ENCODE assay signal across 20 cellular contexts in genomic region chr6:134642819-134643218, GRCh38.
"Had no signal": no experiment of that assay in that cellular context is flagged by ENCODE, and none has a peak within 500 bp of the region (broad histone marks: within the 10 kb centered on the region; RNA-seq: fewer than 3 reads in every experiment).

No MANE protein-coding gene starts in this region.

- H3K27ac Mint-ChIP-seq: effector memory CD8-positive, alpha-beta T cell; memory B cell; natural killer cell treated with Interleukin-12 subunit alpha and Interleukin-12 subunit beta and Interleukin-15 and Interleukin-18, amount 100 ng/mL, for 72 hours; stimulated activated naive B cell treated with anti-CD40 and anti-IgM and Interleukin-4, amounts not matched to agents 10 μg/mL and 1 μg/mL and 100 μg/mL, for 72 hours; type B pancreatic cell had no signal

- H3K27me3 Mint-ChIP-seq: memory B cell; stimulated activated naive CD8-positive, alpha-beta T cell treated with anti-CD3 and anti-CD28 coated beads, Interleukin-15, amount 100 ng/mL, for 72 hours had no signal

- H3K27me3 ChIP-seq: esophagus squamous epithelium, right lobe of liver had no signal

- DNase-seq: effector memory CD8-positive, alpha-beta T cell; esophagus squamous epithelium; foreskin melanocyte; head of caudate nucleus; hippocampal formation; lower lobe of right lung; midbrain; occipital lobe; psoas muscle; retina; right lobe of liver; stimulated activated CD4-positive, alpha-beta T cell treated with anti-CD3 and anti-CD28 coated beads, Interleukin-2, amount 100 ng/mL, for 24 hours; stimulated activated CD4-positive, alpha-beta T cell treated with anti-CD3 and anti-CD28 coated beads, Interleukin-4, amount 100 ng/mL, for 4 hours; stimulated activated naive B cell treated with anti-CD40 and anti-IgM and Interleukin-4, amounts not matched to agents 10 μg/mL and 1 μg/mL and 100 μg/mL, for 72 hours; stimulated activated naive CD8-positive, alpha-beta T cell treated with anti-CD3 and anti-CD28 coated beads, Interleukin-15, amount 100 ng/mL, for 72 hours; substantia nigra had no signal

- H3K36me3 Mint-ChIP-seq: memory B cell; natural killer cell treated with Interleukin-12 subunit alpha and Interleukin-12 subunit beta and Interleukin-15 and Interleukin-18, amount 100 ng/mL, for 72 hours; stimulated activated naive B cell treated with anti-CD40 and anti-IgM and Interleukin-4, amounts not matched to agents 10 μg/mL and 1 μg/mL and 100 μg/mL, for 72 hours had no signal

- H3K27ac ChIP-seq: lower lobe of right lung, psoas muscle had no signal

- H3K4me3 Mint-ChIP-seq: effector memory CD8-positive, alpha-beta T cell; memory B cell; natural killer cell treated with Interleukin-12 subunit alpha and Interleukin-12 subunit beta and Interleukin-15 and Interleukin-18, amount 100 ng/mL, for 72 hours; stimulated activated naive B cell treated with anti-CD40 and anti-IgM and Interleukin-4, amounts not matched to agents 10 μg/mL and 1 μg/mL and 100 μg/mL, for 72 hours; stimulated activated naive CD8-positive, alpha-beta T cell treated with anti-CD3 and anti-CD28 coated beads, Interleukin-15, amount 100 ng/mL, for 72 hours; type B pancreatic cell had no signal

- H3K9me3 ChIP-seq: esophagus squamous epithelium, lower lobe of right lung, psoas muscle, right lobe of liver had no signal

- H3K4me3 ChIP-seq: esophagus squamous epithelium, lower lobe of right lung, psoas muscle, right lobe of liver had no signal

- H3K36me3 ChIP-seq: esophagus squamous epithelium, lower lobe of right lung, right lobe of liver had no signal

- ATAC-seq: effector memory CD8-positive, alpha-beta T cell; left lobe of liver; lower lobe of right lung; natural killer cell treated with Interleukin-12 subunit alpha and Interleukin-12 subunit beta and Interleukin-15 and Interleukin-18, amount 100 ng/mL, for 72 hours; psoas muscle; stimulated activated naive B cell treated with anti-CD40 and anti-IgM and Interleukin-4, amounts not matched to agents 10 μg/mL and 1 μg/mL and 100 μg/mL, for 72 hours; stimulated activated naive CD8-positive, alpha-beta T cell treated with anti-CD3 and anti-CD28 coated beads, Interleukin-15, amount 100 ng/mL, for 72 hours had no signal

- H3K9me3 Mint-ChIP-seq: effector memory CD8-positive, alpha-beta T cell; memory B cell; natural killer cell treated with Interleukin-12 subunit alpha and Interleukin-12 subunit beta and Interleukin-15 and Interleukin-18, amount 100 ng/mL, for 72 hours; stimulated activated naive B cell treated with anti-CD40 and anti-IgM and Interleukin-4, amounts not matched to agents 10 μg/mL and 1 μg/mL and 100 μg/mL, for 72 hours; stimulated activated naive CD8-positive, alpha-beta T cell treated with anti-CD3 and anti-CD28 coated beads, Interleukin-15, amount 100 ng/mL, for 72 hours had no signal
